In genomic region chr9:129487658-129488483, GRCh38 we compare ENCODE assay signal across 1 cellular context.
TF ChIP-seq lines count a peak whose summit lies in the region.

No MANE protein-coding gene starts in this region.

TF ChIP-seq in HepG2, 621 proteins besides CTCF, POLR2A, EP300 and RAD21 (continued from another document and continues in another):
- TF ChIP-seq, protein P1, sequence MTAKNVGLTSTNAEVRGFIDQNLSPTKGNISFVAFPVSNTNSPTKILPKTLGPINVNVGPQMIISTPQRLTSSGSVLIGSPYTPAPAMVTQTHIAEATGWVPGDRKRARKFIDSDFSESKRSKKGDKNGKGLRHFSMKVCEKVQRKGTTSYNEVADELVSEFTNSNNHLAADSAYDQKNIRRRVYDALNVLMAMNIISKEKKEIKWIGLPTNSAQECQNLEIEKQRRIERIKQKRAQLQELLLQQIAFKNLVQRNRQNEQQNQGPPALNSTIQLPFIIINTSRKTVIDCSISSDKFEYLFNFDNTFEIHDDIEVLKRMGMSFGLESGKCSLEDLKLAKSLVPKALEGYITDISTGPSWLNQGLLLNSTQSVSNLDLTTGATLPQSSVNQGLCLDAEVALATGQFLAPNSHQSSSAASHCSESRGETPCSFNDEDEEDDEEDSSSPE (CRISPR knock-in tag; IDR thresholded peaks at IDR 0.05) = no peak
- TF ChIP-seq ZBTB1 (CRISPR knock-in tag; IDR thresholded peaks at IDR 0.05; ENCODE audit: borderline replicate concordance) = no peak
- no peak for TF ChIP-seq ZNF720 (CRISPR knock-in tag; IDR thresholded peaks at IDR 0.05)
- TF ChIP-seq ZKSCAN1 (IDR thresholded peaks at IDR 0.05; ENCODE audit: low read length) = no peak
- no peak for TF ChIP-seq NONO (IDR thresholded peaks at IDR 0.05)
- peak; percentile 27; the same call in 1 of the 2 replicates for TF ChIP-seq NONO (CRISPR knock-in tag; conservative IDR thresholded peaks at IDR 0.05)
- TF ChIP-seq, protein P2, sequence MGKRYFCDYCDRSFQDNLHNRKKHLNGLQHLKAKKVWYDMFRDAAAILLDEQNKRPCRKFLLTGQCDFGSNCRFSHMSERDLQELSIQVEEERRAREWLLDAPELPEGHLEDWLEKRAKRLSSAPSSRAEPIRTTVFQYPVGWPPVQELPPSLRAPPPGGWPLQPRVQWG (CRISPR knock-in tag; IDR thresholded peaks at IDR 0.05; ENCODE audit: borderline replicate concordance, low read depth) = no peak
- no peak for TF ChIP-seq SP1 (IDR thresholded peaks at IDR 0.05)
- no peak for TF ChIP-seq SP1 (CRISPR knock-in tag; IDR thresholded peaks at IDR 0.05)
- no peak for TF ChIP-seq DZIP1 (CRISPR knock-in tag; IDR thresholded peaks at IDR 0.05)
- no peak for TF ChIP-seq HBP1 (CRISPR knock-in tag; IDR thresholded peaks at IDR 0.05; ENCODE audit: low read depth)
- TF ChIP-seq ZNF772 (CRISPR knock-in tag; IDR thresholded peaks at IDR 0.05) = no peak
- TF ChIP-seq NFYC (CRISPR knock-in tag; IDR thresholded peaks at IDR 0.05) = no peak
- peak; percentile 52; the same call in 1 of the 2 replicates for TF ChIP-seq ZC3H13 (CRISPR knock-in tag; IDR thresholded peaks at IDR 0.05)
- no peak; the same call in 1 of the 2 replicates for TF ChIP-seq ZNF792 (CRISPR knock-in tag; IDR thresholded peaks at IDR 0.05)
- peak; percentile 7 for TF ChIP-seq TEAD3 (CRISPR knock-in tag; optimal IDR thresholded peaks at IDR 0.05; ENCODE audit: borderline replicate concordance)
- TF ChIP-seq SIN3B (IDR thresholded peaks at IDR 0.05; ENCODE audit: low read length) = no peak
- TF ChIP-seq, protein P3, sequence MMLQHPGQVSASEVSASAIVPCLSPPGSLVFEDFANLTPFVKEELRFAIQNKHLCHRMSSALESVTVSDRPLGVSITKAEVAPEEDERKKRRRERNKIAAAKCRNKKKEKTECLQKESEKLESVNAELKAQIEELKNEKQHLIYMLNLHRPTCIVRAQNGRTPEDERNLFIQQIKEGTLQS (CRISPR knock-in tag; IDR thresholded peaks at IDR 0.05) = no peak
- no peak; the same call in 1 of the 2 replicates for TF ChIP-seq ZNF350 (CRISPR knock-in tag; IDR thresholded peaks at IDR 0.05; ENCODE audit: borderline replicate concordance, low read depth)
- no peak for TF ChIP-seq SMARCE1 (IDR thresholded peaks at IDR 0.05; ENCODE audit: borderline replicate concordance)
- no peak for TF ChIP-seq RBAK (CRISPR knock-in tag; IDR thresholded peaks at IDR 0.05)
- TF ChIP-seq CENPT (CRISPR knock-in tag; IDR thresholded peaks at IDR 0.05; ENCODE audit: low read depth) = no peak
- no peak for TF ChIP-seq ZBTB10 (CRISPR knock-in tag; IDR thresholded peaks at IDR 0.05; ENCODE audit: borderline replicate concordance)
- no peak for TF ChIP-seq GATAD2A (CRISPR knock-in tag; IDR thresholded peaks at IDR 0.05)
- no peak for TF ChIP-seq ZFP90 (CRISPR knock-in tag; IDR thresholded peaks at IDR 0.05; ENCODE audit: borderline replicate concordance)
- TF ChIP-seq HES4 (CRISPR knock-in tag; IDR thresholded peaks at IDR 0.05; ENCODE audit: borderline replicate concordance) = no peak
- TF ChIP-seq, protein P4, sequence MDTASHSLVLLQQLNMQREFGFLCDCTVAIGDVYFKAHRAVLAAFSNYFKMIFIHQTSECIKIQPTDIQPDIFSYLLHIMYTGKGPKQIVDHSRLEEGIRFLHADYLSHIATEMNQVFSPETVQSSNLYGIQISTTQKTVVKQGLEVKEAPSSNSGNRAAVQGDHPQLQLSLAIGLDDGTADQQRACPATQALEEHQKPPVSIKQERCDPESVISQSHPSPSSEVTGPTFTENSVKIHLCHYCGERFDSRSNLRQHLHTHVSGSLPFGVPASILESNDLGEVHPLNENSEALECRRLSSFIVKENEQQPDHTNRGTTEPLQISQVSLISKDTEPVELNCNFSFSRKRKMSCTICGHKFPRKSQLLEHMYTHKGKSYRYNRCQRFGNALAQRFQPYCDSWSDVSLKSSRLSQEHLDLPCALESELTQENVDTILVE (CRISPR knock-in tag; IDR thresholded peaks at IDR 0.05) = no peak
- no peak for TF ChIP-seq ZNF558 (CRISPR knock-in tag; IDR thresholded peaks at IDR 0.05; ENCODE audit: borderline replicate concordance)
- no peak for TF ChIP-seq ZNF446 (CRISPR knock-in tag; IDR thresholded peaks at IDR 0.05)
- no peak for TF ChIP-seq ZBTB21 (CRISPR knock-in tag; IDR thresholded peaks at IDR 0.05)
- TF ChIP-seq XBP1 (CRISPR knock-in tag; IDR thresholded peaks at IDR 0.05) = no peak
- TF ChIP-seq, protein P5, sequence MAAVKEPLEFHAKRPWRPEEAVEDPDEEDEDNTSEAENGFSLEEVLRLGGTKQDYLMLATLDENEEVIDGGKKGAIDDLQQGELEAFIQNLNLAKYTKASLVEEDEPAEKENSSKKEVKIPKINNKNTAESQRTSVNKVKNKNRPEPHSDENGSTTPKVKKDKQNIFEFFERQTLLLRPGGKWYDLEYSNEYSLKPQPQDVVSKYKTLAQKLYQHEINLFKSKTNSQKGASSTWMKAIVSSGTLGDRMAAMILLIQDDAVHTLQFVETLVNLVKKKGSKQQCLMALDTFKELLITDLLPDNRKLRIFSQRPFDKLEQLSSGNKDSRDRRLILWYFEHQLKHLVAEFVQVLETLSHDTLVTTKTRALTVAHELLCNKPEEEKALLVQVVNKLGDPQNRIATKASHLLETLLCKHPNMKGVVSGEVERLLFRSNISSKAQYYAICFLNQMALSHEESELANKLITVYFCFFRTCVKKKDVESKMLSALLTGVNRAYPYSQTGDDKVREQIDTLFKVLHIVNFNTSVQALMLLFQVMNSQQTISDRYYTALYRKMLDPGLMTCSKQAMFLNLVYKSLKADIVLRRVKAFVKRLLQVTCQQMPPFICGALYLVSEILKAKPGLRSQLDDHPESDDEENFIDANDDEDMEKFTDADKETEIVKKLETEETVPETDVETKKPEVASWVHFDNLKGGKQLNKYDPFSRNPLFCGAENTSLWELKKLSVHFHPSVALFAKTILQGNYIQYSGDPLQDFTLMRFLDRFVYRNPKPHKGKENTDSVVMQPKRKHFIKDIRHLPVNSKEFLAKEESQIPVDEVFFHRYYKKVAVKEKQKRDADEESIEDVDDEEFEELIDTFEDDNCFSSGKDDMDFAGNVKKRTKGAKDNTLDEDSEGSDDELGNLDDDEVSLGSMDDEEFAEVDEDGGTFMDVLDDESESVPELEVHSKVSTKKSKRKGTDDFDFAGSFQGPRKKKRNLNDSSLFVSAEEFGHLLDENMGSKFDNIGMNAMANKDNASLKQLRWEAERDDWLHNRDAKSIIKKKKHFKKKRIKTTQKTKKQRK (IDR thresholded peaks at IDR 0.05; ENCODE audit: low read length) = no peak
- no peak for TF ChIP-seq ZNF138 (CRISPR knock-in tag; IDR thresholded peaks at IDR 0.05; ENCODE audit: low read depth)
- TF ChIP-seq, protein P6, sequence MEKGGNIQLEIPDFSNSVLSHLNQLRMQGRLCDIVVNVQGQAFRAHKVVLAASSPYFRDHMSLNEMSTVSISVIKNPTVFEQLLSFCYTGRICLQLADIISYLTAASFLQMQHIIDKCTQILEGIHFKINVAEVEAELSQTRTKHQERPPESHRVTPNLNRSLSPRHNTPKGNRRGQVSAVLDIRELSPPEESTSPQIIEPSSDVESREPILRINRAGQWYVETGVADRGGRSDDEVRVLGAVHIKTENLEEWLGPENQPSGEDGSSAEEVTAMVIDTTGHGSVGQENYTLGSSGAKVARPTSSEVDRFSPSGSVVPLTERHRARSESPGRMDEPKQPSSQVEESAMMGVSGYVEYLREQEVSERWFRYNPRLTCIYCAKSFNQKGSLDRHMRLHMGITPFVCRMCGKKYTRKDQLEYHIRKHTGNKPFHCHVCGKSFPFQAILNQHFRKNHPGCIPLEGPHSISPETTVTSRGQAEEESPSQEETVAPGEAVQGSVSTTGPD (CRISPR knock-in tag; IDR thresholded peaks at IDR 0.05) = 0 out of 2 replicates have a peak, but pooled peaks have one; percentile 20
- TF ChIP-seq, protein P7, sequence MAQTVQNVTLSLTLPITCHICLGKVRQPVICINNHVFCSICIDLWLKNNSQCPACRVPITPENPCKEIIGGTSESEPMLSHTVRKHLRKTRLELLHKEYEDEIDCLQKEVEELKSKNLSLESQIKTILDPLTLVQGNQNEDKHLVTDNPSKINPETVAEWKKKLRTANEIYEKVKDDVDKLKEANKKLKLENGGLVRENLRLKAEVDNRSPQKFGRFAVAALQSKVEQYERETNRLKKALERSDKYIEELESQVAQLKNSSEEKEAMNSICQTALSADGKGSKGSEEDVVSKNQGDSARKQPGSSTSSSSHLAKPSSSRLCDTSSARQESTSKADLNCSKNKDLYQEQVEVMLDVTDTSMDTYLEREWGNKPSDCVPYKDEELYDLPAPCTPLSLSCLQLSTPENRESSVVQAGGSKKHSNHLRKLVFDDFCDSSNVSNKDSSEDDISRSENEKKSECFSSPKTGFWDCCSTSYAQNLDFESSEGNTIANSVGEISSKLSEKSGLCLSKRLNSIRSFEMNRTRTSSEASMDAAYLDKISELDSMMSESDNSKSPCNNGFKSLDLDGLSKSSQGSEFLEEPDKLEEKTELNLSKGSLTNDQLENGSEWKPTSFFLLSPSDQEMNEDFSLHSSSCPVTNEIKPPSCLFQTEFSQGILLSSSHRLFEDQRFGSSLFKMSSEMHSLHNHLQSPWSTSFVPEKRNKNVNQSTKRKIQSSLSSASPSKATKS (CRISPR knock-in tag; IDR thresholded peaks at IDR 0.05) = no peak
- TF ChIP-seq ZNF292 (CRISPR knock-in tag; IDR thresholded peaks at IDR 0.05; ENCODE audit: borderline replicate concordance, low read depth) = 0 out of 2 replicates have a peak, but pooled peaks have one; percentile 42
- TF ChIP-seq JDP2 (CRISPR knock-in tag; IDR thresholded peaks at IDR 0.05; ENCODE audit: borderline replicate concordance) = no peak
- TF ChIP-seq TCF7L2 (IDR thresholded peaks at IDR 0.05; ENCODE audit: low read depth, low read length) = no peak
- no peak for TF ChIP-seq ATM (IDR thresholded peaks at IDR 0.05; ENCODE audit: borderline replicate concordance)
- TF ChIP-seq ZNF816 (CRISPR knock-in tag; IDR thresholded peaks at IDR 0.05; ENCODE audit: borderline replicate concordance) = no peak
- 0 out of 2 replicates have a peak, but pooled peaks have one; percentile 14 for TF ChIP-seq IRF2 (CRISPR knock-in tag; IDR thresholded peaks at IDR 0.05)
- TF ChIP-seq IKZF1 (IDR thresholded peaks at IDR 0.05) = no peak
